ENCODE assay signal across 22 cellular contexts in genomic region chr7:4139656-4140320, GRCh38.
A peak's percentile ranks its signal among the peaks of the same experiment; 100 is the strongest.
DNase-seq lines count a peak whose midpoint lies in the region; ATAC-seq and TF ChIP-seq lines count a peak whose summit lies in the region.
"Had no signal": no experiment of that assay in that cellular context is flagged by ENCODE, and none has a peak within 500 bp of the region (broad histone marks: within the 10 kb centered on the region; RNA-seq: fewer than 3 reads in every experiment).

No MANE protein-coding gene starts in this region.

- H3K36me3 Mint-ChIP-seq in chondrocyte (ENCODE audit: low read depth) (no peaks in the 10 kb centered on the region), mesothelial cell of epicardium (no peaks in the 10 kb centered on the region)
- H3K36me3 Mint-ChIP-seq: CD4-positive, alpha-beta memory T cell had no signal

- DNase-seq in IMR-90 (no peak), chondrocyte (ENCODE audit: low spot score) (peak; percentile 72), mesothelial cell of epicardium (ENCODE audit: low spot score in 2 of 2, unreplicated experiment in 2 of 2) (no peak), sciatic nerve (ENCODE audit: low spot score) (peak; percentile 35), left colon (no peak), NCI-H69 (lab: John Stamatoyannopoulos, UW) (no peak), NCI-H1092 treated with DMSO at 0.1 percent for 48 hours (lab: John Stamatoyannopoulos, UW) (no peak)
- DNase-seq: CD4-positive, alpha-beta memory T cell; DMS153; GDM1; KBM-7; NCI-H1436 treated with DMSO at 0.1 percent for 48 hours; NCI-H2029 treated with DMSO at 0.1 percent for 48 hours; NCI-H446 treated with DMSO at 0.1 percent for 48 hours; NCI-H748 treated with DMSO at 0.1 percent for 48 hours; NK-92 treated with Interleukin-12 subunit alpha and Interleukin-12 subunit beta, amount 100 ng/mL, for 24 hours had no signal

- no peak overlapping the region for H3K4me2 ChIP-seq in IMR-90 (ENCODE audit: low read depth, low read length)
- H3K4me2 ChIP-seq: BLaER1, GM23338 had no signal

- H3K27me3 Mint-ChIP-seq in chondrocyte (ENCODE audit: low read depth): peaks cover 4% of the 10 kb centered on the region
- H3K27me3 Mint-ChIP-seq in mesothelial cell of epicardium (ENCODE audit: low read depth): no peaks in the 10 kb centered on the region

- H3K4me3 Mint-ChIP-seq in chondrocyte (ENCODE audit: unreplicated experiment) (no peak overlapping the region), mesothelial cell of epicardium (no peak overlapping the region)
- H3K4me3 Mint-ChIP-seq: CD4-positive, alpha-beta memory T cell; GM23338 had no signal

- no peaks in the 10 kb centered on the region for H3K79me1 ChIP-seq in IMR-90 (ENCODE audit: low read depth in 1 of 2, low read length in 2 of 2)

- ATAC-seq in IMR-90 (ENCODE audit: low read depth) (no peak), sciatic nerve (no peak), GM18519 (IDR thresholded peaks at IDR 0.05; ENCODE audit: low FRiP score, unreplicated experiment) (no peak), left colon (no peak)
- ATAC-seq: GM23338, Right ventricle myocardium inferior had no signal

- no peak for TF ChIP-seq POLR2A in IMR-90 (IDR thresholded peaks at IDR 0.05; ENCODE audit: low read depth, low read length)

- no peak overlapping the region for H4K8ac ChIP-seq in IMR-90 (ENCODE audit: low read depth in 2 of 2, low read length in 2 of 2)

- no peaks in the 10 kb centered on the region for H3K36me3 ChIP-seq in IMR-90 (ENCODE audit: control insufficient read depth, insufficient read depth, low read length)
- H3K36me3 ChIP-seq: BLaER1, Peyer's patch had no signal

- no peak overlapping the region for H3K4ac ChIP-seq in IMR-90 (ENCODE audit: low read depth, low read length)

- H3K27ac Mint-ChIP-seq in chondrocyte (ENCODE audit: unreplicated experiment): no peak overlapping the region
- peak overlapping the region; percentile 68 for H3K27ac Mint-ChIP-seq in mesothelial cell of epicardium
- H3K27ac Mint-ChIP-seq: CD4-positive, alpha-beta memory T cell had no signal

- in situ Hi-C loops in IMR-90 (cut with MboI; ENCODE audit: low sequenced_read_pairs): no loop called here

- no peak overlapping the region for H3K14ac ChIP-seq in IMR-90 (replicated peaks; ENCODE audit: low read depth, low read length)

- no peaks in the 10 kb centered on the region for H3K4me1 ChIP-seq in IMR-90 (ENCODE audit: control insufficient read depth, insufficient read depth, low read length)
- H3K4me1 ChIP-seq: Peyer's patch had no signal

- no peak overlapping the region for H3K18ac ChIP-seq in IMR-90 (ENCODE audit: low read depth, low read length)

- no peak overlapping the region for H2BK15ac ChIP-seq in IMR-90 (ENCODE audit: low read depth, low read length)

- no peak overlapping the region for H3K27ac ChIP-seq in IMR-90 (ENCODE audit: insufficient read depth, low read length)
- H3K27ac ChIP-seq: BLaER1, Peyer's patch, SK-N-MC had no signal

- BruUV-seq in IMR-90 (replicated peaks; lab: Mats Ljungman, UMichigan): no TSS peak

- H4K20me1 ChIP-seq in IMR-90 (ENCODE audit: insufficient read depth, low read length): no peaks in the 10 kb centered on the region
- H4K20me1 ChIP-seq: BLaER1 had no signal

- WGBS in IMR-90 (ENCODE audit: extremely low coverage in 2 of 2, insufficient read length in 1 of 2), 2 experiments: 37% methylated on average over 3 of the region's 16 CpGs; no CpG with 5 or more reads in 1 of the 2 experiments

- CTCF ChIA-PET in IMR-90 (lab: Yijun Ruan, JAX): no interaction called here

- H3K56ac ChIP-seq in IMR-90 (ENCODE audit: extremely low read depth, insufficient read depth, low read length): no peak overlapping the region

- TF ChIP-seq CTCF in IMR-90 (conservative IDR thresholded peaks at IDR 0.05; ENCODE audit: low read depth, low read length): no peak
- no peak for TF ChIP-seq CTCF in chondrocyte (IDR thresholded peaks at IDR 0.05)
- no peak for TF ChIP-seq CTCF in mesothelial cell of epicardium (IDR thresholded peaks at IDR 0.05; ENCODE audit: unreplicated experiment)

- H3K27me3 ChIP-seq in IMR-90 (ENCODE audit: control insufficient read depth, insufficient read depth, low read length): no peaks in the 10 kb centered on the region
- H3K27me3 ChIP-seq: BLaER1, Peyer's patch had no signal

- H3K4me1 Mint-ChIP-seq in chondrocyte (ENCODE audit: low read depth) (peaks cover 7% of the 10 kb centered on the region), mesothelial cell of epicardium (peaks cover 25% of the 10 kb centered on the region)

- POLR2A ChIA-PET in IMR-90 (lab: Charles Lee; ENCODE audit: unreplicated experiment): no interaction called here

- dilution Hi-C loops in IMR-90 (cut with HindIII; ENCODE audit: low sequenced_read_pairs, unreplicated experiment): no loop called here

- H2BK20ac ChIP-seq in IMR-90 (ENCODE audit: low read depth, low read length): no peak overlapping the region

- no peaks in the 10 kb centered on the region for H3K9me3 Mint-ChIP-seq in chondrocyte (ENCODE audit: low read depth)
- H3K9me3 Mint-ChIP-seq in mesothelial cell of epicardium: no peaks in the 10 kb centered on the region
- H3K9me3 Mint-ChIP-seq: GM23338 had no signal

- H2BK120ac ChIP-seq in IMR-90 (ENCODE audit: low read depth, low read length): no peak overlapping the region

- no peak overlapping the region for H2AFZ ChIP-seq in IMR-90 (replicated peaks; ENCODE audit: low read length, poor library complexity)
- H2AFZ ChIP-seq: GM23338 had no signal

- intact Hi-C loops in IMR-90 (cut with micrococcal nuclease): no loop called here
- intact Hi-C loops in sciatic nerve (cut with DNase I): no loop called here
- intact Hi-C loops in left colon (cut with DNase I, micrococcal nuclease): no loop called here

- H4K91ac ChIP-seq in IMR-90 (ENCODE audit: insufficient read depth, low read depth, low read length): no peak overlapping the region

- peak overlapping the region; percentile 3 for H2AK9ac ChIP-seq in IMR-90 (replicated peaks; ENCODE audit: low read depth, low read length, poor library complexity)

- no peak for TF ChIP-seq RAD21 in IMR-90 (IDR thresholded peaks at IDR 0.05; ENCODE audit: low read length)

- H3K9me1 ChIP-seq in IMR-90 (ENCODE audit: insufficient read depth, low read length): no peaks in the 10 kb centered on the region

- no peak overlapping the region for H3K23ac ChIP-seq in IMR-90 (ENCODE audit: low read depth, low read length)

- no peak overlapping the region for H4K5ac ChIP-seq in IMR-90 (ENCODE audit: low read depth, low read length)

- no peaks in the 10 kb centered on the region; the same call in 1 of the 2 replicates for H3K9me3 ChIP-seq in IMR-90 (ENCODE audit: control insufficient read depth, insufficient read depth, low read length)
- H3K9me3 ChIP-seq: BLaER1, Peyer's patch had no signal

- no peak overlapping the region for H3K4me3 ChIP-seq in IMR-90 (ENCODE audit: insufficient read depth, low read depth, low read length)
- H3K4me3 ChIP-seq: BLaER1, GM23338, Peyer's patch, SK-N-MC had no signal

- H3K9ac ChIP-seq in IMR-90 (ENCODE audit: low read depth, low read length): no peak overlapping the region
- H3K9ac ChIP-seq: BLaER1 had no signal

- no peak overlapping the region for H2AK5ac ChIP-seq in IMR-90 (ENCODE audit: low read depth, low read length)

- no peak overlapping the region for H2BK5ac ChIP-seq in IMR-90 (ENCODE audit: low read depth, low read length, poor library complexity, severe bottlenecking)

TF ChIP-seq in IMR-90, 13 proteins besides CTCF, POLR2A, EP300 and RAD21:
- TF ChIP-seq SMC3 (IDR thresholded peaks at IDR 0.05; ENCODE audit: low read depth, low read length) (no peak), CHD1 (IDR thresholded peaks at IDR 0.05; ENCODE audit: low read depth, low read length) (no peak), NFE2L2 (IDR thresholded peaks at IDR 0.05; ENCODE audit: low read depth, low read length) (no peak), MAZ (IDR thresholded peaks at IDR 0.05; ENCODE audit: borderline replicate concordance, low read depth, low read length) (no peak), USF2 (IDR thresholded peaks at IDR 0.05; ENCODE audit: low read depth, low read length) (no peak), BHLHE40 (IDR thresholded peaks at IDR 0.05; ENCODE audit: low read depth, low read length) (no peak), RCOR1 (IDR thresholded peaks at IDR 0.05; ENCODE audit: insufficient replicate concordance, low read length) (no peak), FOS (IDR thresholded peaks at IDR 0.05; ENCODE audit: low read depth, low read length) (no peak), ELK1 (IDR thresholded peaks at IDR 0.05; ENCODE audit: borderline replicate concordance, low read depth, low read length) (no peak), MAFK (IDR thresholded peaks at IDR 0.05; ENCODE audit: low read depth, low read length) (no peak), MXI1 (IDR thresholded peaks at IDR 0.05; ENCODE audit: borderline replicate concordance, low read depth, low read length) (no peak), RFX5 (IDR thresholded peaks at IDR 0.05; ENCODE audit: low read depth, low read length) (no peak), CEBPB (IDR thresholded peaks at IDR 0.05; ENCODE audit: low read depth, low read length) (no peak)

Comparison
In these comparisons a context has a peak if more than half of its experiments do, and no peak if none do; other contexts are left out.
1. DNase-seq: peak in chondrocyte (single experiment) and sciatic nerve (single experiment); none in IMR-90 (single experiment), mesothelial cell of epicardium (0 of 2), left colon (0 of 2), NCI-H69 (single experiment) and NCI-H1092 treated with DMSO at 0.1 percent for 48 hours (single experiment).